In genomic region chr4:13182136-13182535, GRCh38 we compare ENCODE assay signal across 22 cellular contexts.
"Had no signal": no experiment of that assay in that cellular context is flagged by ENCODE, and none has a peak within 500 bp of the region (broad histone marks: within the 10 kb centered on the region; RNA-seq: fewer than 3 reads in every experiment).

No MANE protein-coding gene starts in this region.

- H3K4me3 ChIP-seq: SK-N-MC had no signal

- H3K4me2 ChIP-seq: KMS-11 had no signal

- H3K9ac ChIP-seq: KMS-11 had no signal

- DNase-seq: activated CD4-positive, alpha-beta memory T cell treated with anti-CD3 and anti-CD28 coated beads for 36 hours; activated CD4-positive, alpha-beta T cell treated with anti-CD3 and anti-CD28 coated beads, Interleukin-2, amount 10 ng/mL, durations not matched to agents 7 days and 5 days; activated CD4-positive, CD25-positive, alpha-beta regulatory T cell; activated CD8-positive, alpha-beta memory T cell treated with anti-CD3 and anti-CD28 coated beads for 24 hours; activated gamma-delta T cell; activated naive CD4-positive, alpha-beta T cell treated with anti-CD3 and anti-CD28 coated beads for 36 hours; activated T-cell treated with anti-CD3 and anti-CD28 coated beads, Interleukin-2, amount 50 U/mL, for 4 hours; amygdala; NCI-H1048; NCI-H1930; NCI-H2171 treated with DMSO at 0.1 percent for 48 hours; NCI-H345; NCI-H510A; NCI-H526 treated with DMSO at 0.1 percent for 48 hours; NCI-H82; OCI-M1; RPMI8226; T-cell; T-helper 2 cell had no signal

- H3K27ac ChIP-seq: KMS-11, SK-N-MC, VCaP had no signal
